In the genomic region with DNA sequence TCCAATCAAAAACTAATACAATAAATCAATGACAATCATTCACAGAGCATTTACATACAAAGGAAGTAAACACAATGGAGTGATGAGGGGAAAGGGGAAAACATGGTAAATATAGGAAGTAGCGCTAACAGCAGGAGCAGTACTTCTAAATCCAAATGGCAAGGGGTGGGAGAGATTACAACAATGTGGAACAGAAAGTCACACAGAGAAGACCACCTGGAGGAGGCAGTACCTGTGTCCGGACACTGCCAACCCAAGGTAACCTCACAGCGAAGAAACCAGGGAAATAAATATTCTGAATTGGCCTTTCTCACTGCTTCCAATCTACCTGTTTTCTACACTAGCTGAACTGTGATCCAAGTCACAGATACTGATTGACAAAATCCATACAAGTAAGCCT, we compare ENCODE assay signal across 23 cellular contexts. TPM values are rescaled to one million over a fixed set of nuclear protein-coding genes. Genes with fewer than 3 reads are reported as not detected.
DNase-seq lines count a peak whose midpoint lies in the region; ATAC-seq, FAIRE-seq and TF ChIP-seq lines count a peak whose summit lies in the region.
"Had no signal": no experiment of that assay in that cellular context is flagged by ENCODE, and none has a peak within 500 bp of the region (broad histone marks: within the 10 kb centered on the region; RNA-seq: fewer than 3 reads in every experiment).

No MANE protein-coding gene starts in this region.

- no peak for TF ChIP-seq POLR2A in GM12891 (IDR thresholded peaks at IDR 0.05; ENCODE audit: low read depth, low read length)

- H3K79me2 ChIP-seq in Loucy (ENCODE audit: insufficient read depth, low read length) (peaks cover 90% of the 10 kb centered on the region), neural progenitor cell (ENCODE audit: low read depth) (peaks cover 92% of the 10 kb centered on the region)

- peaks cover 11% of the 10 kb centered on the region for H3K9me3 Mint-ChIP-seq in neural progenitor cell
- no peaks in the 10 kb centered on the region for H3K9me3 Mint-ChIP-seq in Caco-2 (ENCODE audit: unreplicated experiment)
- H3K9me3 Mint-ChIP-seq: activated CD4-positive, alpha-beta T cell treated with anti-CD3 and anti-CD28 coated beads, Interleukin-2, amount 10 ng/mL, durations not matched to agents 24 days and 14 days; neural crest cell had no signal

- H3F3A ChIP-seq in Loucy (ENCODE audit: low read depth) (peaks cover 11% of the 10 kb centered on the region; the same call in 1 of the 2 replicates), neural progenitor cell (ENCODE audit: low read depth) (no peaks in the 10 kb centered on the region)

- H3K36me3 Mint-ChIP-seq in neural progenitor cell, result peaks cover 7% of the 10 kb centered on the region
- peaks cover 6% of the 10 kb centered on the region for H3K36me3 Mint-ChIP-seq in Caco-2 (ENCODE audit: insufficient read depth, unreplicated experiment)
- H3K36me3 Mint-ChIP-seq: mesothelial cell of epicardium had no signal

- no peak overlapping the region for H3K27ac ChIP-seq in neural progenitor cell
- H3K27ac ChIP-seq: esophagus muscularis mucosa, gastrocnemius medialis, SJCRH30 had no signal

- H4K20me1 ChIP-seq in Loucy (ENCODE audit: insufficient read depth, low read length, poor library complexity, severe bottlenecking) (peaks cover 50% of the 10 kb centered on the region), neural progenitor cell (ENCODE audit: low read depth) (peaks cover 54% of the 10 kb centered on the region)

- ATAC-seq in GM18907 (IDR thresholded peaks at IDR 0.05; ENCODE audit: unreplicated experiment), result no peak
- ATAC-seq: gastrocnemius medialis, HepG2, left colon, PC-3 had no signal

- POLR2A ChIA-PET in Caco-2 (lab: Charles Lee), result no interaction called here

- H2AFZ ChIP-seq in Loucy (ENCODE audit: low read length), result no peak overlapping the region
- no peak overlapping the region for H2AFZ ChIP-seq in neural progenitor cell (replicated peaks)

- H3K36me3 ChIP-seq in Loucy (ENCODE audit: insufficient read depth, low read length) (peaks cover 4% of the 10 kb centered on the region; the same call in 1 of the 2 replicates), neural progenitor cell (no peaks in the 10 kb centered on the region), Caco-2 (ENCODE audit: control insufficient read depth, insufficient read depth, low read length) (no peaks in the 10 kb centered on the region)
- H3K36me3 ChIP-seq: esophagus muscularis mucosa, gastrocnemius medialis, SJCRH30 had no signal

- peak; percentile 35 for FAIRE-seq in GM12891 (lab: Jason Lieb, UNC)
- FAIRE-seq: HepG2, small intestine had no signal

- no peak for TF ChIP-seq CTCF in Loucy (conservative IDR thresholded peaks at IDR 0.05; ENCODE audit: low read length)
- no peak for TF ChIP-seq CTCF in neural progenitor cell (IDR thresholded peaks at IDR 0.05)
- TF ChIP-seq CTCF in Caco-2 (IDR thresholded peaks at IDR 0.05; ENCODE audit: insufficient read depth in 1 of 2, low read depth in 1 of 2, low read length in 1 of 2, severe bottlenecking in 1 of 2, unreplicated experiment in 1 of 2), result no peak
- no peak for TF ChIP-seq CTCF in GM20000 (IDR thresholded peaks at IDR 0.05; ENCODE audit: extremely low read depth, missing control alignments)

- H3K4me3 ChIP-seq in Loucy (ENCODE audit: low read length, poor library complexity, severe bottlenecking) (no peak overlapping the region), neural progenitor cell (no peak overlapping the region), Caco-2 (ENCODE audit: low read depth, low read length) (no peak overlapping the region)
- H3K4me3 ChIP-seq: esophagus muscularis mucosa, gastrocnemius medialis, SJCRH30 had no signal

- no peaks in the 10 kb centered on the region for H3K9me3 ChIP-seq in Loucy (ENCODE audit: insufficient read depth, low read depth, low read length)
- H3K9me3 ChIP-seq in neural progenitor cell (ENCODE audit: low read depth), result no peaks in the 10 kb centered on the region
- no peaks in the 10 kb centered on the region for H3K9me3 ChIP-seq in Caco-2
- H3K9me3 ChIP-seq: esophagus muscularis mucosa, gastrocnemius medialis, SJCRH30 had no signal

- H3K9me2 ChIP-seq in Loucy (replicated peaks; ENCODE audit: low read depth, low read length), result no peaks in the 10 kb centered on the region

- H3K4me1 ChIP-seq in Loucy (ENCODE audit: insufficient read depth, low read length, poor library complexity, severe bottlenecking), result peaks cover 84% of the 10 kb centered on the region
- peaks cover 35% of the 10 kb centered on the region for H3K4me1 ChIP-seq in neural progenitor cell
- peaks cover 12% of the 10 kb centered on the region for H3K4me1 ChIP-seq in Caco-2
- H3K4me1 ChIP-seq: SJCRH30 had no signal

- DNase-seq in GM12891 (ENCODE audit: insufficient read length, low spot score) (no peak), dermis blood vessel endothelial cell (peak; percentile 13), neural progenitor cell (ENCODE audit: low spot score) (no peak), Caco-2 (no peak), GM20000 (ENCODE audit: low spot score) (no peak)
- no peak for DNase-seq in stimulated activated CD4-positive, alpha-beta T cell treated with anti-CD3 and anti-CD28 coated beads, Interleukin-4, amount 100 ng/mL, for 24 hours
- DNase-seq: activated CD4-positive, alpha-beta T cell treated with anti-CD3 and anti-CD28 coated beads, Interleukin-2, amount 10 ng/mL, durations not matched to agents 24 days and 14 days; activated effector memory CD4-positive, alpha-beta T cell treated with Interleukin-2 at 50 U/mL for 16 hours; amygdala; gastrocnemius medialis; left colon; NCI-H146; NCI-H82; PC-3; SJCRH30; small intestine; stimulated activated CD4-positive, alpha-beta T cell treated with anti-CD3 and anti-CD28 coated beads, Interleukin-4, amount 100 ng/mL, for 1 hour had no signal

- H3K4me3 Mint-ChIP-seq in neural progenitor cell (no peak overlapping the region), Caco-2 (ENCODE audit: unreplicated experiment) (no peak overlapping the region)
- H3K4me3 Mint-ChIP-seq: activated CD4-positive, alpha-beta T cell treated with anti-CD3 and anti-CD28 coated beads, Interleukin-2, amount 10 ng/mL, durations not matched to agents 24 days and 14 days; mesothelial cell of epicardium; neural crest cell had no signal

- H3K27ac Mint-ChIP-seq in neural progenitor cell (no peak overlapping the region), Caco-2 (ENCODE audit: unreplicated experiment) (no peak overlapping the region)
- H3K27ac Mint-ChIP-seq: mesothelial cell of epicardium had no signal

- peaks cover 2% of the 10 kb centered on the region for H3K4me1 Mint-ChIP-seq in neural progenitor cell
- H3K4me1 Mint-ChIP-seq in Caco-2 (ENCODE audit: low read depth, unreplicated experiment), result peaks cover 32% of the 10 kb centered on the region

- H3K27me3 ChIP-seq in Loucy (ENCODE audit: insufficient read depth, low read length, poor library complexity, severe bottlenecking), result no peaks in the 10 kb centered on the region
- no peaks in the 10 kb centered on the region for H3K27me3 ChIP-seq in neural progenitor cell
- H3K27me3 ChIP-seq in Caco-2 (replicated peaks; ENCODE audit: control insufficient read depth, insufficient read depth, low read length), result no peaks in the 10 kb centered on the region
- H3K27me3 ChIP-seq: esophagus muscularis mucosa, gastrocnemius medialis, SJCRH30 had no signal

- H3K4me2 ChIP-seq in Loucy (ENCODE audit: low read depth, low read length, poor library complexity, severe bottlenecking) (peak overlapping the region; percentile 16), neural progenitor cell (peak overlapping the region; percentile 13)

- H3K9ac ChIP-seq in Loucy (ENCODE audit: low read depth, low read length, poor library complexity, severe bottlenecking) (no peak overlapping the region), neural progenitor cell (no peak overlapping the region)

- no TSS peak for BruUV-seq in Caco-2 (replicated peaks; lab: Mats Ljungman, UMichigan)

- CTCF ChIA-PET in Caco-2 (lab: Charles Lee), result no interaction called here

- H3K27me3 Mint-ChIP-seq in neural progenitor cell (ENCODE audit: insufficient read depth, low read depth) (no peaks in the 10 kb centered on the region), Caco-2 (ENCODE audit: insufficient read depth, unreplicated experiment) (no peaks in the 10 kb centered on the region)
- H3K27me3 Mint-ChIP-seq: activated CD4-positive, alpha-beta T cell treated with anti-CD3 and anti-CD28 coated beads, Interleukin-2, amount 10 ng/mL, durations not matched to agents 24 days and 14 days had no signal

- intact Hi-C loops in Caco-2 (cut with micrococcal nuclease; ENCODE audit: unreplicated experiment), result no loop called here

TF ChIP-seq in GM12891, 5 proteins besides CTCF, POLR2A, EP300 and RAD21:
- TF ChIP-seq SPI1 (IDR thresholded peaks at IDR 0.05; ENCODE audit: low read depth, low read length) (peak; percentile 24; the same call in 1 of the 2 replicates), TAF1 (IDR thresholded peaks at IDR 0.05; ENCODE audit: low read depth, low read length) (no peak)
TF ChIP-seq in GM12891: peak in this region for 1.

RNA-seq across cellular contexts. Expression of gene ABI1, which starts 58.2 kb away (rescaled TPM):
- polyA plus RNA-seq in GM12891 (2012; ENCODE audit: low read depth, missing spikeins), result 33.1 TPM
- 40.5 and 47.1 TPM in 2 replicates for total RNA-seq in dermis blood vessel endothelial cell
- 35.1 and 43.1 TPM in 2 replicates for total RNA-seq in neural progenitor cell (ENCODE audit: low replicate concordance)
- total RNA-seq in Caco-2 (2022), result 89.6 and 95.8 TPM in 2 replicates
